In the genomic region with DNA sequence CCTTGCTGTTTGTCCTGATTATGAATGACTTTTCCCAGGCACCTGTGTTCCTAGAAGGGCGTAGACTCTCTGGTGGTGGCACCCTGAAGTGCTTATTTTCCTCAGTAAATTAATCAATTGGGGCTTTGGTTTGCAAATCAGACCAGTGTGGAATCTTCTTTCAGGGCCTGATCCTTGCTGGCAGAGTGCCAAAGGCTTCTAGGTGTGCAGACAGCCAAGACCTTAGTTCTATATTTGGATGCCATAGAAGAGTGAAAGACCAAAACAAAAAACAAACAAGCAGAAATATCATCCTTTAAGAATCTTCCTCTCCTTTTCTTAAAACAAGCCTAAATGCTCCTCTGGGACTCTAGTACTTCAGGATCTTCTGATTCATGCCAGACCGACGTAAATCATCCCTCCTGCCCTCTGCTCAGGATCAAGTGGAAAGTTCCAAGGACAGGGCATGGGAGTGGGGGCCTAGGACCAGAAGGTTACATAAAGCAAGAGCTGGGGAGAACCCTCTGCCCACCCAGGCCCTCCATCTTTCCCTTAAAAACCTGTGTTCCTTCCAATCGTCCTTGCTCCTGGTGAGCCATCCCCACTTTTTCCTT, we compare ENCODE assay signal across 24 cellular contexts.
DNase-seq lines count a peak whose midpoint lies in the region; ATAC-seq and TF ChIP-seq lines count a peak whose summit lies in the region.
"Had no signal": no experiment of that assay in that cellular context is flagged by ENCODE, and none has a peak within 500 bp of the region (broad histone marks: within the 10 kb centered on the region; RNA-seq: fewer than 3 reads in every experiment).

No MANE protein-coding gene starts in this region.

- TF ChIP-seq POLR2A in adrenal gland (IDR thresholded peaks at IDR 0.05), result no peak

- WGBS in adrenal gland, 4 donors, result 48 to 57% (median 55%) methylated on average over 4 of the region's 4 CpGs
- WGBS in psoas muscle, 3 donors, result 49 to 70% (median 59%) methylated on average over 4 of the region's 4 CpGs

- peaks cover 7 to 9% of the 10 kb centered on the region in 2 donors for H3K4me1 ChIP-seq in adrenal gland (replicated peaks in 1 of 2)
- H3K4me1 ChIP-seq in psoas muscle, result peaks cover 17% of the 10 kb centered on the region
- H3K4me1 ChIP-seq: colonic mucosa, heart left ventricle, tibial artery had no signal

- H3K4me3 ChIP-seq in adrenal gland (no peak overlapping the region), psoas muscle (no peak overlapping the region)
- H3K4me3 ChIP-seq: colonic mucosa, HAP-1, heart left ventricle, lung, tibial artery had no signal

- ATAC-seq in psoas muscle, result peak in 1 of 4 donors; percentile 60
- ATAC-seq: activated CD8-positive, alpha-beta T cell treated with anti-CD3 and anti-CD28 coated beads for 36 hours; activated T-cell treated with anti-CD3 and anti-CD28 coated beads, Interleukin-2, amount 50 U/mL, for 4 hours; heart left ventricle; Panc1; right cardiac atrium; stimulated activated effector memory CD8-positive, alpha-beta T cell treated with anti-CD3 and anti-CD28 coated beads, Interleukin-12 subunit alpha, Interleukin-12 subunit beta, amount 100 ng/mL, for 72 hours had no signal

- H3K27me3 ChIP-seq in adrenal gland (no peaks in the 10 kb centered on the region), psoas muscle (ENCODE audit: insufficient read depth in 3 of 3, low read length in 2 of 3) (no peaks in the 10 kb centered on the region)
- H3K27me3 ChIP-seq: colonic mucosa, heart left ventricle, tibial artery had no signal

- DNase-seq in DMS53 (lab: John Stamatoyannopoulos, UW), result peak; percentile 11
- DNase-seq in DMS53 treated with DMSO at 0.1 percent for 48 hours (lab: John Stamatoyannopoulos, UW; ENCODE audit: unreplicated experiment), result no peak
- peak; percentile 17 for DNase-seq in HT-29 (ENCODE audit: low spot score)
- DNase-seq in adrenal gland, result peak in 6 of 7 donors; percentile 25 to 56 (median 44)
- DNase-seq in psoas muscle, result no peak
- no peak for DNase-seq in SIG-M5 treated with dmso at 0.1 percent for 504 hours (lab: John Stamatoyannopoulos, UW; ENCODE audit: unreplicated experiment)
- DNase-seq in activated gamma-delta T cell treated with Interleukin-2 at 50 U/mL for 16 hours, result no peak
- no peak for DNase-seq in hippocampal formation (lab: John Stamatoyannopoulos, UW)
- DNase-seq: 8988T; activated B cell treated with CpG ODN at 0.5 μM for 24 hours; activated CD8-positive, alpha-beta T cell treated with anti-CD3 and anti-CD28 coated beads for 36 hours; activated T-cell treated with anti-CD3 and anti-CD28 coated beads, Interleukin-2, amount 50 U/mL, for 4 hours; Calu3; colonic mucosa; GF-D8; heart left ventricle; IMR-90; NCI-H187; right cardiac atrium; tibial artery had no signal

- H3K36me3 ChIP-seq in adrenal gland (replicated peaks in 1 of 2) (no peaks in the 10 kb centered on the region), psoas muscle (ENCODE audit: insufficient read depth in 1 of 2, low read depth in 1 of 2) (no peaks in the 10 kb centered on the region)
- H3K36me3 ChIP-seq: colonic mucosa, HAP-1, heart left ventricle, tibial artery had no signal

- no peaks in the 10 kb centered on the region for H3K9me3 ChIP-seq in adrenal gland (replicated peaks in 1 of 3)
- no peaks in the 10 kb centered on the region for H3K9me3 ChIP-seq in psoas muscle
- H3K9me3 ChIP-seq: colonic mucosa, HAP-1, heart left ventricle, tibial artery had no signal

- intact Hi-C loops in adrenal gland (cut with DNase I) (no loop called here), psoas muscle (cut with DNase I) (no loop called here)

- peak overlapping the region in 3 of 5 donors; percentile 5 to 54 (median 21) for H3K27ac ChIP-seq in adrenal gland
- H3K27ac ChIP-seq in psoas muscle, result peak overlapping the region; percentile 50
- H3K27ac ChIP-seq: colonic mucosa, heart left ventricle, tibial artery had no signal

- TF ChIP-seq CTCF in adrenal gland (IDR thresholded peaks at IDR 0.05), result no peak
- TF ChIP-seq CTCF in psoas muscle (IDR thresholded peaks at IDR 0.05), result no peak

Comparison
In these comparisons a context has a peak if more than half of its experiments do, and no peak if none do; other contexts are left out.
1. DNase-seq: peak in DMS53 (single experiment), HT-29 (single experiment) and adrenal gland (6 of 7); none in DMS53 treated with DMSO at 0.1 percent for 48 hours (single experiment), psoas muscle (0 of 2), SIG-M5 treated with dmso at 0.1 percent for 504 hours (single experiment), activated gamma-delta T cell treated with Interleukin-2 at 50 U/mL for 16 hours (single experiment) and hippocampal formation (0 of 2).